ENCODE assay signal across 1 cellular context in the genomic region with DNA sequence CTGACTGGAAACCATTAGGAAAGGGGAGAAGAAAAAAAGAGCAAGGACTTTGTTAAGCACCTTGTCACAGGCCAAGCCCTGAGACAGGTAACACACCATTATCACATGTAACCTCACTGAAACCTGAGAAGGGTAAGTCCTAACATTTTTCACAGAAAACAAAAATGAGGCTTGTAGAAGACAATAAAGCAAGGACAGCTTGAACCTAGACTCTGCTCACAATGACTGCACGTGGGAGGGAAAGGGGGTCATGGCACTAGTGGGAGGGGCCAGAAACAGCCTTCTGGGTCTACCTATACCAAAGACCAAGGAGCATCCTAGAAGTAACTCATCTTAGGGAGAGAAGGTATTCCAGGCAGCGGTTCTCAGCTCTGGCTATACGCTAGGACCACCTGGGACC.
TF ChIP-seq lines count a peak whose summit lies in the region.

No MANE protein-coding gene starts in this region.

TF ChIP-seq in H1, 55 proteins besides CTCF, POLR2A, EP300 and RAD21:
- TF ChIP-seq RBBP5 (IDR thresholded peaks at IDR 0.05; ENCODE audit: borderline replicate concordance, low read depth, low read length) (no peak), SUZ12 (IDR thresholded peaks at IDR 0.05; ENCODE audit: low read length) (no peak), TEAD4 (IDR thresholded peaks at IDR 0.05; ENCODE audit: low read depth, low read length) (no peak), KDM5A (IDR thresholded peaks at IDR 0.05; ENCODE audit: low read length) (no peak), NANOG (IDR thresholded peaks at IDR 0.05; ENCODE audit: insufficient read depth, low read depth, low read length, poor library complexity, severe bottlenecking) (no peak), NRF1 (IDR thresholded peaks at IDR 0.05; ENCODE audit: low read depth, low read length) (no peak), CHD1 (IDR thresholded peaks at IDR 0.05; ENCODE audit: low read depth, low read length) (no peak), JUND (IDR thresholded peaks at IDR 0.05; ENCODE audit: low read length) (no peak)
